Comparison of ENCODE assay signal across 11 cellular contexts in the genomic region with DNA sequence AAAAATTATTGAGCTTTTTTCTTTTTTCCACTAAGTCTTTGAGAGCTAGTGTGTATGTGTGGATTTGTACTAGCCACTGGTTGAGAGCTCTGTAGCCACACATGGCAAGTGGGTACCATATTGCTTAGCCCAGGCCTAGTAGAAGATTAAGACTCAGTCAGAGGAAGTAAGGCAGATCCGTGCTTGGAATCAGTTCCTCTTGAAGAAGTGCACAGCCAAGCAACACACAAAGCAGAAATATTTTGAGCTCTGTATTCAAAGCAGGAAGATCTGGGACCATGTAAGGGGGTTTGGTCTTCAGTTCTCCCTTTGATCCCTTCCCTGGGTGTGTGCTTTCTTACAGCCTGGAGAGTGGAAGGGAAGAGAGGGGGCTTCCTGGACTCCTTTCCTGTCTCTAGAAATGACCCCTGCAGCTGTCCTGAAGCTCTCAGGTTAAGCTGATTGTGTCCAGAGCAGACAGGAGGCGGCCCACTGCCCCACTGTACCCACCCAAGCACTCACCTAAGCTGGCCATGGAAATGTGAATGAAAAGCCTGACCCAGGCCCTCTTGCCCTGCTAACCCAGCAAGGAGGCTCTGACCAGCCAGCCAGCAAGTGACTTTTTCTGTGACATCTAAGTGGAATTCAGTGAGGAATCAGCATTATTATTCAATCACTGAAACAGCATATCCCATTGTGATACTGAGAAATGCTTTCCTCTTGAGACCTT. TPM values are rescaled to one million over a fixed set of nuclear protein-coding genes. Genes with fewer than 3 reads are reported as not detected.
DNase-seq lines count a peak whose midpoint lies in the region; ATAC-seq and TF ChIP-seq lines count a peak whose summit lies in the region.
"Had no signal": no experiment of that assay in that cellular context is flagged by ENCODE, and none has a peak within 500 bp of the region (broad histone marks: within the 10 kb centered on the region; RNA-seq: fewer than 3 reads in every experiment).

No MANE protein-coding gene starts in this region.

- H3K4me1 ChIP-seq in left ventricle myocardium inferior, result peaks cover 91% of the 10 kb centered on the region
- H3K4me1 ChIP-seq in upper lobe of right lung, result peaks cover 57% of the 10 kb centered on the region

- H3K27me3 Mint-ChIP-seq in memory B cell, result peaks cover 2% of the 10 kb centered on the region

- H3K36me3 Mint-ChIP-seq in memory B cell, result peaks cover 8% of the 10 kb centered on the region

- H3K9me3 ChIP-seq in left ventricle myocardium inferior (replicated peaks) (no peaks in the 10 kb centered on the region), upper lobe of right lung (no peaks in the 10 kb centered on the region)

- no peak overlapping the region for H3K4me3 Mint-ChIP-seq in memory B cell

- TF ChIP-seq CTCF in left ventricle myocardium inferior (IDR thresholded peaks at IDR 0.05; ENCODE audit: borderline replicate concordance), result no peak
- TF ChIP-seq CTCF in cardiac fibroblast (IDR thresholded peaks at IDR 0.05; ENCODE audit: low read depth, low read length), result no peak
- no peak for TF ChIP-seq CTCF in upper lobe of right lung (IDR thresholded peaks at IDR 0.05)
- TF ChIP-seq CTCF in GM20000 (IDR thresholded peaks at IDR 0.05; ENCODE audit: extremely low read depth, missing control alignments), result no peak

- H3K4me3 ChIP-seq in left ventricle myocardium inferior, result peak overlapping the region; percentile 93
- H3K4me3 ChIP-seq in cardiac fibroblast (replicated peaks in 1 of 2; ENCODE audit: low read depth in 2 of 2, low read length in 2 of 2), result peak overlapping the region; percentile 24 to 82
- peak overlapping the region; percentile 99 for H3K4me3 ChIP-seq in upper lobe of right lung

- peak; percentile 30 for ATAC-seq in memory B cell (ENCODE audit: low read depth)
- no peak for ATAC-seq in upper lobe of right lung
- no peak for ATAC-seq in GM19328 (IDR thresholded peaks at IDR 0.05; ENCODE audit: unreplicated experiment)

- H3K36me3 ChIP-seq in left ventricle myocardium inferior (peaks cover 48% of the 10 kb centered on the region), upper lobe of right lung (peaks cover 55% of the 10 kb centered on the region)

- no peaks in the 10 kb centered on the region for H3K9me3 Mint-ChIP-seq in memory B cell

- peaks cover 10% of the 10 kb centered on the region for H3K4me1 Mint-ChIP-seq in memory B cell

- H3K27ac ChIP-seq in left ventricle myocardium inferior (replicated peaks), result peak overlapping the region; percentile 94
- peak overlapping the region; percentile 97 for H3K27ac ChIP-seq in upper lobe of right lung

- H3K27ac Mint-ChIP-seq in memory B cell, result no peak overlapping the region

- intact Hi-C loops in left ventricle myocardium inferior (cut with micrococcal nuclease), result loop anchor here (10.0 kb wide), 3 partner anchors 95 to 315 kb away; no protein-coding TSS in a partner anchor
- intact Hi-C loops in cardiac septum (cut with DNase I), result loop anchor here (2.0 to 10.0 kb wide), 5 partner anchors 75 to 305 kb away; no protein-coding TSS in a partner anchor
- intact Hi-C loops in upper lobe of right lung (cut with DNase I), result no loop called here

- DNase-seq in left ventricle myocardium inferior, result no peak
- no peak for DNase-seq in cardiac septum (ENCODE audit: low spot score)
- DNase-seq in cardiac fibroblast (ENCODE audit: low read depth in 2 of 2), result no peak
- no peak for DNase-seq in memory B cell (ENCODE audit: low spot score in 2 of 2)
- no peak for DNase-seq in upper lobe of right lung
- no peak for DNase-seq in GM20000 (ENCODE audit: low spot score)
- no peak for DNase-seq in activated CD4-positive, alpha-beta T cell treated with anti-CD3 and anti-CD28 coated beads for 1 hour
- DNase-seq: foreskin melanocyte, NCI-H146, occipital lobe had no signal

- no peaks in the 10 kb centered on the region for H3K27me3 ChIP-seq in left ventricle myocardium inferior (ENCODE audit: low read depth)
- no peaks in the 10 kb centered on the region for H3K27me3 ChIP-seq in upper lobe of right lung

RNA-seq across cellular contexts. Expression of gene ETS2, which starts 3.6 kb away (rescaled TPM):
- total RNA-seq in left ventricle myocardium inferior (40.9 TPM), cardiac septum (36.4 TPM), upper lobe of right lung (195 TPM)
